Comparison of ENCODE assay signal across 23 cellular contexts in the genomic region with DNA sequence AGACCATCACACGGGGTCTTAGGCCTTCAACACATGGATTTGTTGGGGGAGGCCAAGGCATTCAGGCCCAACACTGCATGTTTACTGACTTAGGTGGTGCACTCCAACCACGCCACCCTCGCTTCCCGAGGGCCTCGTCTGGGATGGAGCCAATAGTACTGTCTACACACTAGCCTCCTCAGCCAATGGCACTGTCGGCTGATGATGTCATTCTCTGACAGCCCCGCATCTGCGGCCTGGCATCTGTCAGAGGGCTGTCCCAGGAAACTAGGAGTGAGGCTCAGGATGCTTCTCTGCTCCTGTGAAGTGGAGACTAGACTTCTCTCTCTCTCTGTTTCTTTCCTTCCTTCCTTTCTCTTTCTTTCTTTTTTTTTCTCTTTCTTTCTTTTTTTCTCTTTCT.
DNase-seq lines count a peak whose midpoint lies in the region; ATAC-seq and TF ChIP-seq lines count a peak whose summit lies in the region.
"Had no signal": no experiment of that assay in that cellular context is flagged by ENCODE, and none has a peak within 500 bp of the region (broad histone marks: within the 10 kb centered on the region; RNA-seq: fewer than 3 reads in every experiment).

No MANE protein-coding gene starts in this region.

- TF ChIP-seq CTCF in brain (conservative IDR thresholded peaks at IDR 0.05) (no peak), dorsolateral prefrontal cortex (IDR thresholded peaks at IDR 0.05 in 54 of 56, conservative IDR thresholded peaks at IDR 0.05 in 2 of 56; ENCODE audit: low read depth in 1 of 56, partially characterized antibody in 56 of 56) (no peak)

- H3K23ac ChIP-seq in neuronal stem cell (ENCODE audit: low read depth, low read length, poor library complexity) = no peak overlapping the region

- no peak overlapping the region for H2BK120ac ChIP-seq in neuronal stem cell (ENCODE audit: low read depth, low read length)

- H2AK5ac ChIP-seq in neuronal stem cell (ENCODE audit: low read depth, low read length) = no peak overlapping the region

- H3K27ac Mint-ChIP-seq in brain = peak overlapping the region in 4 of 5 experiments; percentile 28 to 65 (median 56)
- no peak overlapping the region for H3K27ac Mint-ChIP-seq in activated T-helper 17 cell treated with anti-CD3 and anti-CD28 coated beads, Interleukin-2, amount 50 U/mL, for 72 hours
- H3K27ac Mint-ChIP-seq: activated CD4-positive, alpha-beta memory T cell treated with anti-CD3 and anti-CD28 coated beads, Interleukin-2, amount 10 ng/mL, durations not matched to agents 7 days and 5 days; activated naive CD8-positive, alpha-beta T cell; B cell had no signal

- no peak for ATAC-seq in activated T-helper 17 cell treated with anti-CD3 and anti-CD28 coated beads, Interleukin-2, amount 50 U/mL, for 72 hours (replicated peaks)
- ATAC-seq: GM12878, psoas muscle had no signal

- peak overlapping the region in 1 of 2 donors; percentile 20 for H3K4me3 ChIP-seq in neuronal stem cell (ENCODE audit: low read length in 2 of 2)
- H3K4me3 ChIP-seq in dorsolateral prefrontal cortex = no peak overlapping the region
- H3K4me3 ChIP-seq: GM12878, psoas muscle had no signal

- H3K36me3 Mint-ChIP-seq in brain = no peaks in the 10 kb centered on the region
- no peaks in the 10 kb centered on the region for H3K36me3 Mint-ChIP-seq in activated T-helper 17 cell treated with anti-CD3 and anti-CD28 coated beads, Interleukin-2, amount 50 U/mL, for 72 hours (ENCODE audit: low read depth)
- H3K36me3 Mint-ChIP-seq: activated naive CD8-positive, alpha-beta T cell had no signal

- no peaks in the 10 kb centered on the region for H3K9me3 ChIP-seq in neuronal stem cell (replicated peaks in 1 of 2; ENCODE audit: control insufficient read depth in 2 of 2, insufficient read depth in 1 of 2, low read depth in 1 of 2, low read length in 2 of 2)
- H3K9me3 ChIP-seq: psoas muscle had no signal

- no peak overlapping the region for H4K91ac ChIP-seq in neuronal stem cell (ENCODE audit: low read depth, low read length, poor library complexity)

- peaks cover 3% of the 10 kb centered on the region for H3K27me3 Mint-ChIP-seq in brain
- H3K27me3 Mint-ChIP-seq in activated T-helper 17 cell treated with anti-CD3 and anti-CD28 coated beads, Interleukin-2, amount 50 U/mL, for 72 hours = peaks cover 5% of the 10 kb centered on the region

- no peak overlapping the region for H3K4me2 ChIP-seq in neuronal stem cell (ENCODE audit: insufficient read depth, low read length, poor library complexity, severe bottlenecking)

- H3K14ac ChIP-seq in neuronal stem cell (ENCODE audit: low read length) = no peak overlapping the region

- no peak overlapping the region for H3K9ac ChIP-seq in neuronal stem cell (ENCODE audit: low read depth, low read length, poor library complexity)

- H2AFZ ChIP-seq in neuronal stem cell (ENCODE audit: low read length) = no peak overlapping the region

- no peak overlapping the region for H3K27ac ChIP-seq in neuronal stem cell (replicated peaks; ENCODE audit: low read length)
- no peak overlapping the region for H3K27ac ChIP-seq in dorsolateral prefrontal cortex
- H3K27ac ChIP-seq: psoas muscle had no signal

- H3K4me1 ChIP-seq in neuronal stem cell (ENCODE audit: control insufficient read depth in 2 of 2, insufficient read depth in 1 of 2, low read depth in 1 of 2, low read length in 2 of 2) = no peaks in the 10 kb centered on the region
- H3K4me1 ChIP-seq: psoas muscle had no signal

- H3K4ac ChIP-seq in neuronal stem cell (ENCODE audit: low read length) = no peak overlapping the region

- H2BK5ac ChIP-seq in neuronal stem cell (ENCODE audit: low read length) = no peak overlapping the region

- peaks cover 20% of the 10 kb centered on the region for H3K4me1 Mint-ChIP-seq in brain
- peaks cover 8% of the 10 kb centered on the region for H3K4me1 Mint-ChIP-seq in activated T-helper 17 cell treated with anti-CD3 and anti-CD28 coated beads, Interleukin-2, amount 50 U/mL, for 72 hours
- H3K4me1 Mint-ChIP-seq: activated CD4-positive, alpha-beta memory T cell treated with anti-CD3 and anti-CD28 coated beads, Interleukin-2, amount 10 ng/mL, durations not matched to agents 7 days and 5 days; B cell; central memory CD8-positive, alpha-beta T cell had no signal

- no peaks in the 10 kb centered on the region for H3K36me3 ChIP-seq in neuronal stem cell (replicated peaks in 1 of 2; ENCODE audit: control insufficient read depth in 2 of 2, insufficient read depth in 2 of 2, low read length in 2 of 2)

- H3K18ac ChIP-seq in neuronal stem cell (ENCODE audit: low read length) = no peak overlapping the region

- DNase-seq in NCI-H82 (lab: John Stamatoyannopoulos, UW) = peak; percentile 25
- DNase-seq in NCI-H82 treated with DMSO at 0.1 percent for 48 hours (lab: John Stamatoyannopoulos, UW; ENCODE audit: unreplicated experiment) = no peak
- DNase-seq in NCI-H446 treated with DMSO at 0.1 percent for 48 hours (lab: John Stamatoyannopoulos, UW) = peak; percentile 22
- DNase-seq in neuronal stem cell (ENCODE audit: low spot score) = no peak
- DNase-seq in dorsolateral prefrontal cortex = no peak
- no peak for DNase-seq in stimulated activated CD4-positive, alpha-beta T cell treated with anti-CD3 and anti-CD28 coated beads, Interleukin-4, amount 100 ng/mL, for 4 hours
- DNase-seq: activated CD4-positive, alpha-beta memory T cell treated with anti-CD3 and anti-CD28 coated beads, Interleukin-2, amount 10 ng/mL, durations not matched to agents 7 days and 5 days; activated CD4-positive, CD25-positive, alpha-beta regulatory T cell; GOT3; Kasumi-1; mammary epithelial cell; NCI-H187 treated with DMSO at 0.1 percent for 48 hours; NCI-H526; psoas muscle; SW 1271; T1000; trophoblast cell had no signal

- WGBS in neuronal stem cell (ENCODE audit: extremely low coverage in 2 of 2, insufficient read length in 2 of 2, insufficient replicate concordance in 1 of 2), 2 donors = no CpG with 5 or more reads among the region's 8 CpGs

- H2BK15ac ChIP-seq in neuronal stem cell (ENCODE audit: low read length) = no peak overlapping the region

- no peak overlapping the region for H4K8ac ChIP-seq in neuronal stem cell (ENCODE audit: low read depth, low read length)

- intact Hi-C loops in dorsolateral prefrontal cortex (cut with DNase I) = no loop called here

- H3K9me3 Mint-ChIP-seq in brain = peaks cover 0 to 4% (median 2%) of the 10 kb centered on the region in 5 experiments
- no peaks in the 10 kb centered on the region for H3K9me3 Mint-ChIP-seq in activated T-helper 17 cell treated with anti-CD3 and anti-CD28 coated beads, Interleukin-2, amount 50 U/mL, for 72 hours
- H3K9me3 Mint-ChIP-seq: activated CD4-positive, alpha-beta memory T cell treated with anti-CD3 and anti-CD28 coated beads, Interleukin-2, amount 10 ng/mL, durations not matched to agents 7 days and 5 days; central memory CD8-positive, alpha-beta T cell had no signal

- H3K79me1 ChIP-seq in neuronal stem cell (ENCODE audit: low read depth, low read length) = no peaks in the 10 kb centered on the region

- H2BK12ac ChIP-seq in neuronal stem cell (ENCODE audit: low read length) = no peak overlapping the region

- peaks cover 0 to 4% (median 0%) of the 10 kb centered on the region in 3 experiments for H3K27me3 ChIP-seq in neuronal stem cell (ENCODE audit: control insufficient read depth in 3 of 3, insufficient read depth in 3 of 3, low read depth in 1 of 3, low read length in 3 of 3)
- H3K27me3 ChIP-seq in dorsolateral prefrontal cortex = no peaks in the 10 kb centered on the region

- H3K4me3 Mint-ChIP-seq in brain = peak overlapping the region in 1 of 5 experiments; percentile 10
- H3K4me3 Mint-ChIP-seq in activated T-helper 17 cell treated with anti-CD3 and anti-CD28 coated beads, Interleukin-2, amount 50 U/mL, for 72 hours = no peak overlapping the region
- H3K4me3 Mint-ChIP-seq: activated CD4-positive, alpha-beta memory T cell treated with anti-CD3 and anti-CD28 coated beads, Interleukin-2, amount 10 ng/mL, durations not matched to agents 7 days and 5 days; activated naive CD8-positive, alpha-beta T cell; B cell; central memory CD8-positive, alpha-beta T cell had no signal

Comparison
In these comparisons a context has a peak if more than half of its experiments do, and no peak if none do; other contexts are left out.
1. DNase-seq: peak in NCI-H82 (single experiment) and NCI-H446 treated with DMSO at 0.1 percent for 48 hours (single experiment); none in NCI-H82 treated with DMSO at 0.1 percent for 48 hours (single experiment), neuronal stem cell (single experiment), dorsolateral prefrontal cortex (0 of 10) and stimulated activated CD4-positive, alpha-beta T cell treated with anti-CD3 and anti-CD28 coated beads, Interleukin-4, amount 100 ng/mL, for 4 hours (0 of 2).